20 cellular contexts compared by ENCODE assay signal in genomic region chr7:8922726-8923125, GRCh38.
DNase-seq lines count a peak whose midpoint lies in the region; ATAC-seq, FAIRE-seq and TF ChIP-seq lines count a peak whose summit lies in the region.
"Had no signal": no experiment of that assay in that cellular context is flagged by ENCODE, and none has a peak within 500 bp of the region (broad histone marks: within the 10 kb centered on the region; RNA-seq: fewer than 3 reads in every experiment).

No MANE protein-coding gene starts in this region.

- H3K79me2 ChIP-seq in HepG2 (ENCODE audit: insufficient read depth, low read length) (no peaks in the 10 kb centered on the region), smooth muscle cell (ENCODE audit: low read depth) (no peaks in the 10 kb centered on the region)

- H3K27ac ChIP-seq in right lobe of liver, result no peak overlapping the region
- no peak overlapping the region for H3K27ac ChIP-seq in HepG2 (ENCODE audit: extremely low read length, insufficient read depth, low read length)
- H3K27ac ChIP-seq in smooth muscle cell (ENCODE audit: low read depth), result no peak overlapping the region
- H3K27ac ChIP-seq in RWPE1, result no peak overlapping the region
- H3K27ac ChIP-seq: 22Rv1; A549; BLaER1 treated with 17β-estradiol and CSF1 and Interleukin-3, amounts not matched to agents 10 nM and 100 nM; C4-2B had no signal

- in situ Hi-C loops in HepG2 (cut with HindIII; ENCODE audit: extremely low pct_ligation_motif_present, low pct_unique_long_range_greater_than_20kb), result no loop called here

- no peak for TF ChIP-seq POLR2A in right lobe of liver (IDR thresholded peaks at IDR 0.05)
- TF ChIP-seq POLR2A in HepG2 (IDR thresholded peaks at IDR 0.05; ENCODE audit: insufficient read depth in 1 of 2, low read depth in 2 of 2, low read length in 2 of 2), result no peak

- H4K20me1 ChIP-seq in HepG2 (ENCODE audit: insufficient read depth, low read length) (no peaks in the 10 kb centered on the region), smooth muscle cell (ENCODE audit: low read depth) (no peaks in the 10 kb centered on the region)
- H4K20me1 ChIP-seq: BLaER1 treated with 17β-estradiol and CSF1 and Interleukin-3, amounts not matched to agents 10 nM and 100 nM had no signal

- H3K4me3 ChIP-seq in right lobe of liver (no peak overlapping the region), HepG2 (replicated peaks in 1 of 3; ENCODE audit: insufficient read depth in 1 of 3, low read depth in 2 of 3, low read length in 3 of 3) (no peak overlapping the region), smooth muscle cell (no peak overlapping the region)
- H3K4me3 ChIP-seq: A549; BLaER1 treated with 17β-estradiol and CSF1 and Interleukin-3, amounts not matched to agents 10 nM and 100 nM had no signal

- POLR2A ChIA-PET in HepG2 (lab: Yijun Ruan, JAX) (no interaction called here), RWPE1 (lab: Yijun Ruan, JAX; ENCODE audit: low non-redundant PET) (no interaction called here)

- H2AFZ ChIP-seq in HepG2 (ENCODE audit: low read length), result no peak overlapping the region
- H2AFZ ChIP-seq in smooth muscle cell (ENCODE audit: low read depth), result peak overlapping the region; percentile 11

- FAIRE-seq in HepG2 (lab: Jason Lieb, UNC), result no peak
- FAIRE-seq: A549, D721Med, G401.6, GM12891 had no signal

- intact Hi-C loops in right lobe of liver (cut with DNase I) (no loop called here), HepG2 (cut with micrococcal nuclease; ENCODE audit: unreplicated experiment) (no loop called here)

- H3K4me2 ChIP-seq in HepG2 (ENCODE audit: low read depth, low read length), result no peak overlapping the region
- no peak overlapping the region for H3K4me2 ChIP-seq in smooth muscle cell
- H3K4me2 ChIP-seq: A549; BLaER1 treated with 17β-estradiol and CSF1 and Interleukin-3, amounts not matched to agents 10 nM and 100 nM had no signal

- TF ChIP-seq CTCF in right lobe of liver (IDR thresholded peaks at IDR 0.05) (no peak), HepG2 (CRISPR knock-in tag; IDR thresholded peaks at IDR 0.05) (no peak), smooth muscle cell (IDR thresholded peaks at IDR 0.05; ENCODE audit: borderline replicate concordance, insufficient read depth, poor library complexity, severe bottlenecking) (no peak), RWPE1 (conservative IDR thresholded peaks at IDR 0.05; ENCODE audit: low read depth) (no peak)

- H3K27me3 ChIP-seq in right lobe of liver (no peaks in the 10 kb centered on the region), HepG2 (ENCODE audit: control insufficient read depth in 1 of 2, insufficient read depth in 2 of 2, low read length in 2 of 2) (no peaks in the 10 kb centered on the region), smooth muscle cell (ENCODE audit: low read depth) (no peaks in the 10 kb centered on the region)
- H3K27me3 ChIP-seq: BLaER1 treated with 17β-estradiol and CSF1 and Interleukin-3, amounts not matched to agents 10 nM and 100 nM had no signal

- H3K36me3 ChIP-seq in right lobe of liver, result no peaks in the 10 kb centered on the region
- no peaks in the 10 kb centered on the region for H3K36me3 ChIP-seq in HepG2 (replicated peaks in 1 of 2; ENCODE audit: control insufficient read depth in 1 of 2, insufficient read depth in 2 of 2, low read length in 2 of 2)
- no peaks in the 10 kb centered on the region for H3K36me3 ChIP-seq in smooth muscle cell (ENCODE audit: low read depth)
- H3K36me3 ChIP-seq: BLaER1 treated with 17β-estradiol and CSF1 and Interleukin-3, amounts not matched to agents 10 nM and 100 nM had no signal

- no peak for TF ChIP-seq EP300 in HepG2 (IDR thresholded peaks at IDR 0.05; ENCODE audit: low read depth in 2 of 2, low read length in 2 of 2)
- TF ChIP-seq EP300 in HepG2 (CRISPR knock-in tag; IDR thresholded peaks at IDR 0.05; ENCODE audit: borderline replicate concordance), result no peak

- H3F3A ChIP-seq in smooth muscle cell (ENCODE audit: low read depth), result no peaks in the 10 kb centered on the region

- WGBS in right lobe of liver (ENCODE audit: insufficient coverage, low coverage, low lambda C conversion rate, missing lambda C conversion rate), result 84% methylated on average over 2 of the region's 2 CpGs
- 61% methylated on average over 2 of the region's 2 CpGs for WGBS in HepG2 (ENCODE audit: low lambda C conversion rate)
- WGBS in smooth muscle cell (ENCODE audit: low lambda C conversion rate), result 89% methylated on average over 2 of the region's 2 CpGs

- peak in 3 of 4 donors; percentile 33 to 53 (median 35) for ATAC-seq in right lobe of liver
- ATAC-seq in HepG2, result no peak
- ATAC-seq: A549; CD8-positive, alpha-beta T cell had no signal

- no peak for TF ChIP-seq RAD21 in HepG2 (CRISPR knock-in tag; IDR thresholded peaks at IDR 0.05)

- BruUV-seq in HepG2 (replicated peaks; lab: Mats Ljungman, UMichigan), result no TSS peak

- no peak overlapping the region for H3K9ac ChIP-seq in HepG2 (ENCODE audit: insufficient read depth, low read depth, low read length)
- H3K9ac ChIP-seq in smooth muscle cell (ENCODE audit: low read depth), result no peak overlapping the region
- H3K9ac ChIP-seq: BLaER1 treated with 17β-estradiol and CSF1 and Interleukin-3, amounts not matched to agents 10 nM and 100 nM had no signal

- H3K9me3 ChIP-seq in right lobe of liver (no peaks in the 10 kb centered on the region), HepG2 (ENCODE audit: low read length) (peaks cover 67% of the 10 kb centered on the region), smooth muscle cell (replicated peaks; ENCODE audit: low read depth) (no peaks in the 10 kb centered on the region)
- H3K9me3 ChIP-seq: A549; BLaER1 treated with 17β-estradiol and CSF1 and Interleukin-3, amounts not matched to agents 10 nM and 100 nM; Caco-2 had no signal

- CTCF ChIA-PET in HepG2 (lab: Yijun Ruan, JAX; ENCODE audit: low intra/inter-chr PET ratio, low total read pairs) (no interaction called here), RWPE1 (lab: Yijun Ruan, JAX) (no interaction called here)

- DNase-seq in right lobe of liver (no peak), HepG2 (ENCODE audit: low spot score) (no peak), HuH-7 (ENCODE audit: low spot score) (peak; percentile 4), smooth muscle cell (lab: John Stamatoyannopoulos, UW; ENCODE audit: unreplicated experiment) (no peak), RWPE1 (ENCODE audit: low spot score) (no peak), NCI-H345 treated with DMSO at 0.1 percent for 48 hours (lab: John Stamatoyannopoulos, UW; ENCODE audit: unreplicated experiment) (no peak)
- DNase-seq: AML-193; Caco-2; Calu3; CD4-positive, alpha-beta T cell; CD8-positive, alpha-beta T cell; DMS79 treated with DMSO at 0.1 percent for 48 hours; GF-D8 had no signal

- peaks cover 0 to 8% (median 3%) of the 10 kb centered on the region in 4 donors for H3K4me1 ChIP-seq in right lobe of liver
- H3K4me1 ChIP-seq in HepG2 (ENCODE audit: insufficient read depth, low read length), result no peaks in the 10 kb centered on the region
- H3K4me1 ChIP-seq in smooth muscle cell (ENCODE audit: low read depth), result no peaks in the 10 kb centered on the region
- H3K4me1 ChIP-seq: A549; BLaER1 treated with 17β-estradiol and CSF1 and Interleukin-3, amounts not matched to agents 10 nM and 100 nM; Caco-2 had no signal

TF ChIP-seq in HepG2, 621 proteins besides CTCF, POLR2A, EP300 and RAD21:
- no peak for TF ChIP-seq ZNF740 (CRISPR knock-in tag; IDR thresholded peaks at IDR 0.05)
- no peak for TF ChIP-seq KDM6A (CRISPR knock-in tag; IDR thresholded peaks at IDR 0.05; ENCODE audit: low read depth)
- no peak for TF ChIP-seq FOXP4 (CRISPR knock-in tag; IDR thresholded peaks at IDR 0.05)
